Comparison of ENCODE assay signal across 23 cellular contexts in the genomic region with DNA sequence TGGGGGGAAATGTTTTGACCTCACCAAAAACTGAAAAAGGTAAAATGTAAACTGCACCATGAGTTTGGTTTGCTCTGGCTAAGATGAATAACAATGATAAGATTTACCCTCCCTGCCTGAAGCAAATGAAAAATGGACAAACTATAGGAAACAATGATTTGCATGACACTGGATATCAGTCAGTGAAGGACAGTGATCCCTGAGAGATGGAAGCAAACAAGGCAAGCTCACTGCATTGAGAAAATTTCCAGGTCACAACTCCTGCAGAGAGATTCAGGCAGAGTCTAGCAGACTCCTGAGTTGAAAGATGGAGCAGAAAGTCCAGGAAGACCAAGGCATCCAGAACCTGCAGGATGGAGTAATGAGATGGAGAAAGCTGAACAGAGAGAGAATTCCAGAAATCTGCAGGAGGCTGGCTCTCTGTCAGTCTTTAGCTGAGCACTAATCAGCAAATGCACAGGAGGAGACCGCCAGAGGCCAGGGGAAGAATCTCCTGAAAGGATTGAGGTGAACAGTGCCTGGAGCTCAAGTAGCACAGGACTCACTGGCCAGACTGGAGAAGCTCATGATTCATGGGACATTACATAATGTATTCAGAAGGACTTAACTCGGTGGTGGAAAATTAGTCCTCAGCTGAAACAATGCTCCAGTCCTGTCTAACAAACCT.
"Had no signal": no experiment of that assay in that cellular context is flagged by ENCODE, and none has a peak within 500 bp of the region (broad histone marks: within the 10 kb centered on the region; RNA-seq: fewer than 3 reads in every experiment).

No MANE protein-coding gene starts in this region.

- H3K4me2 ChIP-seq: SK-N-SH had no signal

- H3K4me3 ChIP-seq: adrenal gland, Peyer's patch, SJCRH30 had no signal

- H3K27ac ChIP-seq: adrenal gland, Peyer's patch, RWPE1, SJCRH30, VCaP had no signal

- H3K4me1 ChIP-seq: adrenal gland, Peyer's patch, SJCRH30 had no signal

- H3K4me1 Mint-ChIP-seq: activated CD4-positive, alpha-beta memory T cell treated with anti-CD3 and anti-CD28 coated beads, Interleukin-2, amount 10 ng/mL, durations not matched to agents 7 days and 5 days; activated CD4-positive, alpha-beta T cell treated with anti-CD3 and anti-CD28 coated beads for 36 hours; activated naive CD8-positive, alpha-beta T cell treated with anti-CD3 and anti-CD28 coated beads, Interleukin-2, amount 10 ng/mL, durations not matched to agents 7 days and 5 days had no signal

- H3K27ac Mint-ChIP-seq: activated CD4-positive, alpha-beta memory T cell treated with anti-CD3 and anti-CD28 coated beads, Interleukin-2, amount 10 ng/mL, durations not matched to agents 7 days and 5 days; activated CD4-positive, alpha-beta T cell treated with anti-CD3 and anti-CD28 coated beads for 36 hours; activated naive CD8-positive, alpha-beta T cell treated with anti-CD3 and anti-CD28 coated beads, Interleukin-2, amount 10 ng/mL, durations not matched to agents 7 days and 5 days had no signal

- H3K27me3 ChIP-seq: adrenal gland, Peyer's patch, SJCRH30 had no signal

- H3K9ac ChIP-seq: SK-N-SH had no signal

- H3K9me3 Mint-ChIP-seq: activated CD4-positive, alpha-beta memory T cell treated with anti-CD3 and anti-CD28 coated beads, Interleukin-2, amount 10 ng/mL, durations not matched to agents 7 days and 5 days; activated naive CD8-positive, alpha-beta T cell treated with anti-CD3 and anti-CD28 coated beads, Interleukin-2, amount 10 ng/mL, durations not matched to agents 7 days and 5 days had no signal

- DNase-seq: activated CD4-positive, alpha-beta memory T cell treated with anti-CD3 and anti-CD28 coated beads, Interleukin-2, amount 10 ng/mL, durations not matched to agents 7 days and 5 days; activated CD4-positive, alpha-beta T cell treated with anti-CD3 and anti-CD28 coated beads for 36 hours; activated CD4-positive, alpha-beta T cell treated with anti-CD3 and anti-CD28 coated beads, Interleukin-2, amount 50 U/mL, for 1 hour; activated naive CD4-positive, alpha-beta T cell treated with anti-CD3 and anti-CD28 coated beads, Interleukin-2, amount 50 U/mL, for 16 hours; activated naive CD8-positive, alpha-beta T cell treated with anti-CD3 and anti-CD28 coated beads, Interleukin-2, amount 10 ng/mL, durations not matched to agents 7 days and 5 days; activated T-cell treated with anti-CD3 and anti-CD28 coated beads for 4 hours; adrenal gland; anterior cingulate cortex; Karpas-422; NCI-H1048; NCI-H1417; NCI-H1930; NCI-H2171; NCI-H2227 treated with DMSO at 0.1 percent for 48 hours; NCI-H69; NK-92 treated with Interleukin-12 subunit alpha and Interleukin-12 subunit beta, amount 100 ng/mL, for 24 hours; Peyer's patch; Right ventricle myocardium superior; SJCRH30; SK-N-SH; T-helper 1 cell had no signal

- ATAC-seq: activated CD4-positive, alpha-beta T cell treated with anti-CD3 and anti-CD28 coated beads for 36 hours had no signal

- H3K36me3 Mint-ChIP-seq: activated naive CD8-positive, alpha-beta T cell treated with anti-CD3 and anti-CD28 coated beads, Interleukin-2, amount 10 ng/mL, durations not matched to agents 7 days and 5 days had no signal

- H3K9me3 ChIP-seq: adrenal gland, Peyer's patch, SJCRH30, SK-N-SH had no signal

- H3K36me3 ChIP-seq: adrenal gland, Peyer's patch, SJCRH30 had no signal

- H3K4me3 Mint-ChIP-seq: activated CD4-positive, alpha-beta memory T cell treated with anti-CD3 and anti-CD28 coated beads, Interleukin-2, amount 10 ng/mL, durations not matched to agents 7 days and 5 days; activated CD4-positive, alpha-beta T cell treated with anti-CD3 and anti-CD28 coated beads for 36 hours; activated naive CD8-positive, alpha-beta T cell treated with anti-CD3 and anti-CD28 coated beads, Interleukin-2, amount 10 ng/mL, durations not matched to agents 7 days and 5 days had no signal
